10 cellular contexts compared by ENCODE assay signal in the genomic region with DNA sequence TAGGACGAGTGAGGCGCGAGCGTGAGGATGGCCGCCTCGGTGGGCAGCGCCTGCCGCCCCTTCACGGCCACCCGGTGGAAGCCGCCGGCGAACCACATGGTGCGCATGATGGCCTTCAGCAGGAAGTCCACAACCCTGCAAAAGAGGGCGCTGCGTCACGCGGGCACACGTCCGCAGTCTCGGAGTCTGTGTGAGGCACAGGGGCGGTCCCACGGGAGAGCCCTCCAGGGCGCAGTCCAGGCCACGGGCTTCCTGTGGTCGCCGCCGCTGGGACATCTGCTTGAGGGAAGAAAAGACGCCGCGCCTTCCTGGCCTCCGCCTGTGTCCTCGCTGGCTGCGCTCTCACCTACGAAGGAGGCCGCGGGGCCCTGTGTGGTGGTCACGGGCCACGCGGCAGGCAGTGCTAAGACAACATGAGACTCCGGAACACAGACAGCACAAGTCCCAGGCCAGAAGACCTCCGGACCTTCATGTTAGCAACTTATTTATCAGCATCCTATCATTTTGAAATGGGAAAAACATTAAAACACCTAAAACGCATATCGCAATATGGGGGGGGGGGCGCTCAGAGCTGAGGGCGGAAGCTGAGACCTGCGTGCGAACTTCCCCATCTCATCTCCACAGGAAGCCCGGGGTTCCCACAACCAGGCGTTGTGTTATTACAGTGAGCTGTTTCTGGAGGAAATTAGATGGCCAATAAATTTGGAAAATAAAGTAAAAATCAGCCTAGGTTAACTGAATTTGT. TPM values are rescaled to one million over a fixed set of nuclear protein-coding genes. Genes with fewer than 3 reads are reported as not detected.
DNase-seq lines count a peak whose midpoint lies in the region; ATAC-seq and TF ChIP-seq lines count a peak whose summit lies in the region.
"Had no signal": no experiment of that assay in that cellular context is flagged by ENCODE, and none has a peak within 500 bp of the region (broad histone marks: within the 10 kb centered on the region; RNA-seq: fewer than 3 reads in every experiment).

No MANE protein-coding gene starts in this region.

- CTCF ChIA-PET in SK-N-SH (lab: Yijun Ruan, JAX) = no interaction called here

- no peaks in the 10 kb centered on the region for H3K9me3 ChIP-seq in mucosa of descending colon
- H3K9me3 ChIP-seq in SK-N-SH = no peaks in the 10 kb centered on the region
- H3K9me3 ChIP-seq: thoracic aorta had no signal

- TF ChIP-seq EP300 in SK-N-SH (IDR thresholded peaks at IDR 0.05; ENCODE audit: borderline replicate concordance in 1 of 2, low read depth in 1 of 2, low read length in 1 of 2) = no peak

- POLR2A ChIA-PET in SK-N-SH (lab: Yijun Ruan, JAX) = no interaction called here

- H3K4me3 ChIP-seq in mucosa of descending colon (no peak overlapping the region), SK-N-SH (ENCODE audit: low read depth in 2 of 2, low read length in 1 of 2) (no peak overlapping the region)
- H3K4me3 ChIP-seq: thoracic aorta had no signal

- no peak for TF ChIP-seq RAD21 in SK-N-SH (IDR thresholded peaks at IDR 0.05; ENCODE audit: low read length)

- ATAC-seq in GM18520 (IDR thresholded peaks at IDR 0.05; ENCODE audit: unreplicated experiment) (peak; percentile 29), HG02678 (IDR thresholded peaks at IDR 0.05; ENCODE audit: unreplicated experiment) (peak; percentile 37), mucosa of descending colon (peak; percentile 71)

- H3K4me2 ChIP-seq in SK-N-SH = no peak overlapping the region

- H3K36me3 ChIP-seq in mucosa of descending colon (ENCODE audit: low read depth) (no peaks in the 10 kb centered on the region), SK-N-SH (replicated peaks in 1 of 2; ENCODE audit: control insufficient read depth in 1 of 2, insufficient read depth in 2 of 2, low read length in 1 of 2) (peaks cover 7 to 40% of the 10 kb centered on the region in 2 experiments)

- H2AFZ ChIP-seq in SK-N-SH (ENCODE audit: low read depth) = no peak overlapping the region

- intact Hi-C loops in mucosa of descending colon (cut with DNase I, micrococcal nuclease) = no loop called here

- TF ChIP-seq CTCF in mucosa of descending colon (IDR thresholded peaks at IDR 0.05) = no peak
- TF ChIP-seq CTCF in SK-N-SH (IDR thresholded peaks at IDR 0.05) = no peak

- H3K9ac ChIP-seq in SK-N-SH = no peak overlapping the region

- H3K9me2 ChIP-seq in SK-N-SH = no peaks in the 10 kb centered on the region

- DNase-seq in SKM-1 (lab: John Stamatoyannopoulos, UW; ENCODE audit: unreplicated experiment) = peak; percentile 27
- peak; percentile 36 to 88 (median 62) for DNase-seq in mucosa of descending colon
- no peak for DNase-seq in T1000 (lab: John Stamatoyannopoulos, UW)
- DNase-seq in stimulated activated CD4-positive, alpha-beta T cell treated with anti-CD3 and anti-CD28 coated beads, Interleukin-2, amount 100 ng/mL, for 24 hours = no peak
- no peak for DNase-seq in SK-N-SH
- DNase-seq in cerebellum (ENCODE audit: low spot score) = no peak

- peaks cover under 1% of the 10 kb centered on the region for H3F3A ChIP-seq in SK-N-SH (replicated peaks; ENCODE audit: insufficient read depth)

- no peaks in the 10 kb centered on the region for H3K4me1 ChIP-seq in mucosa of descending colon (ENCODE audit: low read depth)
- H3K4me1 ChIP-seq in SK-N-SH (ENCODE audit: control insufficient read depth in 1 of 2, insufficient read depth in 2 of 2, low read depth in 1 of 2, low read length in 1 of 2) = peaks cover 0 to 5% of the 10 kb centered on the region in 2 experiments; a peak in 1 of 4 replicates

- WGBS in SK-N-SH (ENCODE audit: low lambda C conversion rate) = 98% methylated on average over 43 of the region's 50 CpGs

- no peak overlapping the region for H3K27ac ChIP-seq in SK-N-SH (ENCODE audit: low read depth in 2 of 2, low read length in 1 of 2)
- H3K27ac ChIP-seq: thoracic aorta had no signal

- no peaks in the 10 kb centered on the region for H3K27me3 ChIP-seq in SK-N-SH (ENCODE audit: insufficient read depth)

- H4K20me1 ChIP-seq in SK-N-SH (ENCODE audit: insufficient read depth) = peaks cover 29% of the 10 kb centered on the region

- H3K79me2 ChIP-seq in SK-N-SH (ENCODE audit: insufficient read depth) = peaks cover 17% of the 10 kb centered on the region; the same call in 1 of the 2 replicates

TF ChIP-seq in SK-N-SH, 30 proteins besides CTCF, POLR2A, EP300 and RAD21:
- TF ChIP-seq, protein P1, sequence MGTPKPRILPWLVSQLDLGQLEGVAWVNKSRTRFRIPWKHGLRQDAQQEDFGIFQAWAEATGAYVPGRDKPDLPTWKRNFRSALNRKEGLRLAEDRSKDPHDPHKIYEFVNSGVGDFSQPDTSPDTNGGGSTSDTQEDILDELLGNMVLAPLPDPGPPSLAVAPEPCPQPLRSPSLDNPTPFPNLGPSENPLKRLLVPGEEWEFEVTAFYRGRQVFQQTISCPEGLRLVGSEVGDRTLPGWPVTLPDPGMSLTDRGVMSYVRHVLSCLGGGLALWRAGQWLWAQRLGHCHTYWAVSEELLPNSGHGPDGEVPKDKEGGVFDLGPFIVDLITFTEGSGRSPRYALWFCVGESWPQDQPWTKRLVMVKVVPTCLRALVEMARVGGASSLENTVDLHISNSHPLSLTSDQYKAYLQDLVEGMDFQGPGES (IDR thresholded peaks at IDR 0.05; ENCODE audit: low read depth, low read length) = no peak
- TF ChIP-seq FOSL2 (IDR thresholded peaks at IDR 0.05; ENCODE audit: borderline replicate concordance, low read depth) = no peak
- TF ChIP-seq, protein P2, sequence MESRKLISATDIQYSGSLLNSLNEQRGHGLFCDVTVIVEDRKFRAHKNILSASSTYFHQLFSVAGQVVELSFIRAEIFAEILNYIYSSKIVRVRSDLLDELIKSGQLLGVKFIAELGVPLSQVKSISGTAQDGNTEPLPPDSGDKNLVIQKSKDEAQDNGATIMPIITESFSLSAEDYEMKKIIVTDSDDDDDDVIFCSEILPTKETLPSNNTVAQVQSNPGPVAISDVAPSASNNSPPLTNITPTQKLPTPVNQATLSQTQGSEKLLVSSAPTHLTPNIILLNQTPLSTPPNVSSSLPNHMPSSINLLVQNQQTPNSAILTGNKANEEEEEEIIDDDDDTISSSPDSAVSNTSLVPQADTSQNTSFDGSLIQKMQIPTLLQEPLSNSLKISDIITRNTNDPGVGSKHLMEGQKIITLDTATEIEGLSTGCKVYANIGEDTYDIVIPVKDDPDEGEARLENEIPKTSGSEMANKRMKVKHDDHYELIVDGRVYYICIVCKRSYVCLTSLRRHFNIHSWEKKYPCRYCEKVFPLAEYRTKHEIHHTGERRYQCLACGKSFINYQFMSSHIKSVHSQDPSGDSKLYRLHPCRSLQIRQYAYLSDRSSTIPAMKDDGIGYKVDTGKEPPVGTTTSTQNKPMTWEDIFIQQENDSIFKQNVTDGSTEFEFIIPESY (IDR thresholded peaks at IDR 0.05; ENCODE audit: borderline replicate concordance, low read depth) = no peak
- no peak for TF ChIP-seq CHD2 (IDR thresholded peaks at IDR 0.05; ENCODE audit: low read length, partially characterized antibody)
- no peak for TF ChIP-seq FOXM1 (IDR thresholded peaks at IDR 0.05; ENCODE audit: low read depth)
- no peak for TF ChIP-seq RCOR1 (IDR thresholded peaks at IDR 0.05; ENCODE audit: low read length)

RNA-seq across cellular contexts. Expression of a gene that starts 28.8 kb away (rescaled TPM):
- total RNA-seq in mucosa of descending colon (10 to 100 TPM in 2 of 3 donors, 1 to 10 TPM in 1; 6.7 to 27.2 (median 26.0) TPM), cerebellum (82.4 TPM)
- polyA plus RNA-seq in SK-N-SH (2012; rRNA removed) = 32.5 and 42.3 TPM in 2 replicates
- 30.1 and 38.3 TPM in 2 replicates for polyA plus RNA-seq in SK-N-SH (2012; cell fraction: cytosol; rRNA removed)
- 54.3 and 65.1 TPM in 2 replicates for polyA plus RNA-seq in SK-N-SH (2012; cell fraction: nucleus; rRNA removed)

RNA-seq across cellular contexts. Expression of a gene that starts 49.7 kb away (rescaled TPM):
- total RNA-seq in mucosa of descending colon = not detected
- polyA plus RNA-seq in SK-N-SH (2012; rRNA removed) = not detected in 2 replicates
- polyA plus RNA-seq in SK-N-SH (2012; cell fraction: cytosol; rRNA removed) = not detected in 2 replicates
- not detected in 2 replicates for polyA plus RNA-seq in SK-N-SH (2012; cell fraction: nucleus; rRNA removed)
- 0.18 TPM for total RNA-seq in cerebellum
- total RNA-seq: lung microvascular endothelial cell had no signal

Comparison
In these comparisons a context has a peak if more than half of its experiments do, and no peak if none do; other contexts are left out.
1. DNase-seq: peak in SKM-1 (single experiment) and mucosa of descending colon (3 of 3); none in T1000 (single experiment), stimulated activated CD4-positive, alpha-beta T cell treated with anti-CD3 and anti-CD28 coated beads, Interleukin-2, amount 100 ng/mL, for 24 hours (0 of 2), SK-N-SH (single experiment) and cerebellum (single experiment).
2. Peak in every context shown above with its lines, with median percentiles within 50 percentile points of each other: ATAC-seq.